Comparison of ENCODE assay signal across 14 cellular contexts in genomic region chr1:29718791-29719190, GRCh38.
DNase-seq lines count a peak whose midpoint lies in the region; ATAC-seq and TF ChIP-seq lines count a peak whose summit lies in the region.
"Had no signal": no experiment of that assay in that cellular context is flagged by ENCODE, and none has a peak within 500 bp of the region (broad histone marks: within the 10 kb centered on the region; RNA-seq: fewer than 3 reads in every experiment).

No MANE protein-coding gene starts in this region.

- no peaks in the 10 kb centered on the region for H3K36me3 Mint-ChIP-seq in activated CD4-positive, alpha-beta T cell treated with anti-CD3 and anti-CD28 coated beads for 36 hours (ENCODE audit: low read depth)
- H3K36me3 Mint-ChIP-seq in natural killer cell treated with Interleukin-12 subunit alpha and Interleukin-12 subunit beta and Interleukin-15 and Interleukin-18, amount 100 ng/mL, for 72 hours = peaks cover 25% of the 10 kb centered on the region
- no peaks in the 10 kb centered on the region for H3K36me3 Mint-ChIP-seq in natural killer cell
- peaks cover 1% of the 10 kb centered on the region for H3K36me3 Mint-ChIP-seq in activated T-helper 2 cell treated with anti-CD3 and anti-CD28 coated beads, Interferon-gamma antibody, Interleukin-2, Interleukin-4, amounts not matched to agents 10 μg/mL and 5 μg/mL and 100 μg/mL, durations not matched to agents 14 hours and 24 hours and 36 hours (ENCODE audit: low read depth)
- H3K36me3 Mint-ChIP-seq: CD14-positive monocyte had no signal

- peak overlapping the region; percentile 49 for H3K27ac Mint-ChIP-seq in activated CD4-positive, alpha-beta T cell treated with anti-CD3 and anti-CD28 coated beads for 36 hours
- peak overlapping the region; percentile 89 to 91 for H3K27ac Mint-ChIP-seq in natural killer cell treated with Interleukin-12 subunit alpha and Interleukin-12 subunit beta and Interleukin-15 and Interleukin-18, amount 100 ng/mL, for 72 hours
- H3K27ac Mint-ChIP-seq in natural killer cell = no peak overlapping the region
- peak overlapping the region; percentile 16 for H3K27ac Mint-ChIP-seq in activated T-helper 2 cell treated with anti-CD3 and anti-CD28 coated beads, Interferon-gamma antibody, Interleukin-2, Interleukin-4, amounts not matched to agents 10 μg/mL and 5 μg/mL and 100 μg/mL, durations not matched to agents 14 hours and 24 hours and 36 hours
- H3K27ac Mint-ChIP-seq: CD14-positive monocyte; CD4-positive, alpha-beta memory T cell; HFFc6 had no signal

- H3K27me3 Mint-ChIP-seq in activated CD4-positive, alpha-beta T cell treated with anti-CD3 and anti-CD28 coated beads for 36 hours = peaks cover 31% of the 10 kb centered on the region
- H3K27me3 Mint-ChIP-seq in natural killer cell treated with Interleukin-12 subunit alpha and Interleukin-12 subunit beta and Interleukin-15 and Interleukin-18, amount 100 ng/mL, for 72 hours = peaks cover 2 to 12% of the 10 kb centered on the region in 2 donors
- H3K27me3 Mint-ChIP-seq in natural killer cell (ENCODE audit: low read depth in 2 of 2) = peaks cover 9 to 10% of the 10 kb centered on the region in 2 donors
- no peaks in the 10 kb centered on the region for H3K27me3 Mint-ChIP-seq in activated T-helper 2 cell treated with anti-CD3 and anti-CD28 coated beads, Interferon-gamma antibody, Interleukin-2, Interleukin-4, amounts not matched to agents 10 μg/mL and 5 μg/mL and 100 μg/mL, durations not matched to agents 14 hours and 24 hours and 36 hours (ENCODE audit: low read depth)

- no peak for TF ChIP-seq CTCF in natural killer cell (IDR thresholded peaks at IDR 0.05)

- H3K4me3 Mint-ChIP-seq in activated CD4-positive, alpha-beta T cell treated with anti-CD3 and anti-CD28 coated beads for 36 hours = no peak overlapping the region
- peak overlapping the region; percentile 86 for H3K4me3 Mint-ChIP-seq in natural killer cell treated with Interleukin-12 subunit alpha and Interleukin-12 subunit beta and Interleukin-15 and Interleukin-18, amount 100 ng/mL, for 72 hours
- no peak overlapping the region for H3K4me3 Mint-ChIP-seq in natural killer cell
- no peak overlapping the region for H3K4me3 Mint-ChIP-seq in activated T-helper 2 cell treated with anti-CD3 and anti-CD28 coated beads, Interferon-gamma antibody, Interleukin-2, Interleukin-4, amounts not matched to agents 10 μg/mL and 5 μg/mL and 100 μg/mL, durations not matched to agents 14 hours and 24 hours and 36 hours (ENCODE audit: low read depth)
- H3K4me3 Mint-ChIP-seq: CD14-positive monocyte; CD4-positive, alpha-beta memory T cell; HFFc6 had no signal

- intact Hi-C loops in activated CD4-positive, alpha-beta T cell treated with anti-CD3 and anti-CD28 coated beads for 36 hours (cut with DNase I, micrococcal nuclease) = loop anchor here in 1 of 2 experiments (10.0 kb wide), 1 partner anchor 996 kb away; no protein-coding TSS in a partner anchor
- intact Hi-C loops in natural killer cell (cut with micrococcal nuclease) = no loop called here
- intact Hi-C loops in activated T-helper 2 cell treated with anti-CD3 and anti-CD28 coated beads, Interferon-gamma antibody, Interleukin-2, Interleukin-4, amounts not matched to agents 10 μg/mL and 5 μg/mL and 100 μg/mL, durations not matched to agents 14 hours and 24 hours and 36 hours (cut with micrococcal nuclease) = no loop called here
- intact Hi-C loops in posterior cingulate gyrus (cut with DNase I) = no loop called here

- H3K4me1 Mint-ChIP-seq in activated CD4-positive, alpha-beta T cell treated with anti-CD3 and anti-CD28 coated beads for 36 hours = peaks cover 7% of the 10 kb centered on the region
- peaks cover 39 to 42% of the 10 kb centered on the region in 2 donors for H3K4me1 Mint-ChIP-seq in natural killer cell treated with Interleukin-12 subunit alpha and Interleukin-12 subunit beta and Interleukin-15 and Interleukin-18, amount 100 ng/mL, for 72 hours (ENCODE audit: low read depth in 2 of 2)
- peaks cover 7 to 12% of the 10 kb centered on the region in 2 donors for H3K4me1 Mint-ChIP-seq in natural killer cell
- peaks cover 11% of the 10 kb centered on the region for H3K4me1 Mint-ChIP-seq in activated T-helper 2 cell treated with anti-CD3 and anti-CD28 coated beads, Interferon-gamma antibody, Interleukin-2, Interleukin-4, amounts not matched to agents 10 μg/mL and 5 μg/mL and 100 μg/mL, durations not matched to agents 14 hours and 24 hours and 36 hours (ENCODE audit: low read depth)

- no peak for DNase-seq in activated CD4-positive, alpha-beta T cell treated with anti-CD3 and anti-CD28 coated beads for 36 hours
- DNase-seq in activated CD4-positive, alpha-beta T cell treated with anti-CD3 and anti-CD28 coated beads, Interleukin-2, amount 50 U/mL, for 1 hour = no peak
- DNase-seq in natural killer cell treated with Interleukin-12 subunit alpha and Interleukin-12 subunit beta and Interleukin-15 and Interleukin-18, amount 100 ng/mL, for 72 hours (ENCODE audit: low spot score) = no peak
- DNase-seq in natural killer cell = no peak
- no peak for DNase-seq in activated T-helper 2 cell treated with anti-CD3 and anti-CD28 coated beads, Interferon-gamma antibody, Interleukin-2, Interleukin-4, amounts not matched to agents 10 μg/mL and 5 μg/mL and 100 μg/mL, durations not matched to agents 14 hours and 24 hours and 36 hours (ENCODE audit: low spot score)
- no peak for DNase-seq in posterior cingulate gyrus
- no peak for DNase-seq in stimulated activated CD4-positive, alpha-beta T cell treated with anti-CD3 and anti-CD28 coated beads, Interleukin-15, amount 100 ng/mL, for 24 hours
- DNase-seq: 8988T; CD4-positive, alpha-beta memory T cell; DMS153; DMS79; GDM1; HFFc6 had no signal

- POLR2A ChIA-PET in activated CD4-positive, alpha-beta T cell treated with anti-CD3 and anti-CD28 coated beads for 36 hours (lab: Charles Lee) = no interaction called here

- no peak for ATAC-seq in activated CD4-positive, alpha-beta T cell treated with anti-CD3 and anti-CD28 coated beads for 36 hours
- no peak for ATAC-seq in natural killer cell treated with Interleukin-12 subunit alpha and Interleukin-12 subunit beta and Interleukin-15 and Interleukin-18, amount 100 ng/mL, for 72 hours
- no peak for ATAC-seq in natural killer cell

- CTCF ChIA-PET in activated CD4-positive, alpha-beta T cell treated with anti-CD3 and anti-CD28 coated beads for 36 hours (lab: Charles Lee) = no interaction called here

- peaks cover 13% of the 10 kb centered on the region for H3K9me3 Mint-ChIP-seq in activated CD4-positive, alpha-beta T cell treated with anti-CD3 and anti-CD28 coated beads for 36 hours (ENCODE audit: low read depth)
- H3K9me3 Mint-ChIP-seq in natural killer cell treated with Interleukin-12 subunit alpha and Interleukin-12 subunit beta and Interleukin-15 and Interleukin-18, amount 100 ng/mL, for 72 hours = peaks cover 10% of the 10 kb centered on the region
- H3K9me3 Mint-ChIP-seq in natural killer cell = peaks cover 2 to 7% of the 10 kb centered on the region in 2 donors
- H3K9me3 Mint-ChIP-seq in activated T-helper 2 cell treated with anti-CD3 and anti-CD28 coated beads, Interferon-gamma antibody, Interleukin-2, Interleukin-4, amounts not matched to agents 10 μg/mL and 5 μg/mL and 100 μg/mL, durations not matched to agents 14 hours and 24 hours and 36 hours = peaks cover 39% of the 10 kb centered on the region

Comparison
In these comparisons a context has a peak if more than half of its experiments do, and no peak if none do; other contexts are left out.
1. H3K27ac Mint-ChIP-seq: peak in activated CD4-positive, alpha-beta T cell treated with anti-CD3 and anti-CD28 coated beads for 36 hours (single experiment), natural killer cell treated with Interleukin-12 subunit alpha and Interleukin-12 subunit beta and Interleukin-15 and Interleukin-18, amount 100 ng/mL, for 72 hours (2 of 2) and activated T-helper 2 cell treated with anti-CD3 and anti-CD28 coated beads, Interferon-gamma antibody, Interleukin-2, Interleukin-4, amounts not matched to agents 10 μg/mL and 5 μg/mL and 100 μg/mL, durations not matched to agents 14 hours and 24 hours and 36 hours (single experiment); none in natural killer cell (0 of 2).